1 cellular context compared by ENCODE assay signal in genomic region chr14:95503365-95504134, GRCh38.
TF ChIP-seq lines count a peak whose summit lies in the region.

No MANE protein-coding gene starts in this region.

TF ChIP-seq in GM12878, 131 proteins besides CTCF, POLR2A, EP300 and RAD21 (continued from another document):
- TF ChIP-seq CUX1 (IDR thresholded peaks at IDR 0.05; ENCODE audit: insufficient replicate concordance, low read depth, low read length) (no peak), RUNX3 (IDR thresholded peaks at IDR 0.05; ENCODE audit: low read length) (peak; percentile 87), SMARCA5 (IDR thresholded peaks at IDR 0.05) (peak; percentile 99), KDM1A (IDR thresholded peaks at IDR 0.05; ENCODE audit: borderline replicate concordance) (no peak), GATAD2B (conservative IDR thresholded peaks at IDR 0.05; ENCODE audit: low read depth) (no peak; the same call in 1 of the 2 replicates), RELA (IDR thresholded peaks at IDR 0.05; ENCODE audit: borderline replicate concordance, partially characterized antibody) (no peak), EZH2 (IDR thresholded peaks at IDR 0.05; ENCODE audit: borderline replicate concordance, control insufficient read depth, low read depth, low read length) (no peak), TBL1XR1 (IDR thresholded peaks at IDR 0.05; ENCODE audit: low read depth, low read length) (no peak), MXI1 (IDR thresholded peaks at IDR 0.05; ENCODE audit: low read depth, low read length) (no peak; the same call in 1 of the 2 replicates), SREBF1 (IDR thresholded peaks at IDR 0.05; ENCODE audit: low read length) (no peak), ZBTB33 (IDR thresholded peaks at IDR 0.05) (no peak), FOXM1 (IDR thresholded peaks at IDR 0.05; ENCODE audit: low read depth, low read length) (peak; percentile 38; the same call in 1 of the 2 replicates)
- TF ChIP-seq, protein P1, sequence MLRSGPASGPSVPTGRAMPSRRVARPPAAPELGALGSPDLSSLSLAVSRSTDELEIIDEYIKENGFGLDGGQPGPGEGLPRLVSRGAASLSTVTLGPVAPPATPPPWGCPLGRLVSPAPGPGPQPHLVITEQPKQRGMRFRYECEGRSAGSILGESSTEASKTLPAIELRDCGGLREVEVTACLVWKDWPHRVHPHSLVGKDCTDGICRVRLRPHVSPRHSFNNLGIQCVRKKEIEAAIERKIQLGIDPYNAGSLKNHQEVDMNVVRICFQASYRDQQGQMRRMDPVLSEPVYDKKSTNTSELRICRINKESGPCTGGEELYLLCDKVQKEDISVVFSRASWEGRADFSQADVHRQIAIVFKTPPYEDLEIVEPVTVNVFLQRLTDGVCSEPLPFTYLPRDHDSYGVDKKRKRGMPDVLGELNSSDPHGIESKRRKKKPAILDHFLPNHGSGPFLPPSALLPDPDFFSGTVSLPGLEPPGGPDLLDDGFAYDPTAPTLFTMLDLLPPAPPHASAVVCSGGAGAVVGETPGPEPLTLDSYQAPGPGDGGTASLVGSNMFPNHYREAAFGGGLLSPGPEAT (IDR thresholded peaks at IDR 0.05; ENCODE audit: low read depth) = peak; percentile 47; the same call in 1 of the 2 replicates
